Comparison of ENCODE assay signal across 9 cellular contexts in the genomic region with DNA sequence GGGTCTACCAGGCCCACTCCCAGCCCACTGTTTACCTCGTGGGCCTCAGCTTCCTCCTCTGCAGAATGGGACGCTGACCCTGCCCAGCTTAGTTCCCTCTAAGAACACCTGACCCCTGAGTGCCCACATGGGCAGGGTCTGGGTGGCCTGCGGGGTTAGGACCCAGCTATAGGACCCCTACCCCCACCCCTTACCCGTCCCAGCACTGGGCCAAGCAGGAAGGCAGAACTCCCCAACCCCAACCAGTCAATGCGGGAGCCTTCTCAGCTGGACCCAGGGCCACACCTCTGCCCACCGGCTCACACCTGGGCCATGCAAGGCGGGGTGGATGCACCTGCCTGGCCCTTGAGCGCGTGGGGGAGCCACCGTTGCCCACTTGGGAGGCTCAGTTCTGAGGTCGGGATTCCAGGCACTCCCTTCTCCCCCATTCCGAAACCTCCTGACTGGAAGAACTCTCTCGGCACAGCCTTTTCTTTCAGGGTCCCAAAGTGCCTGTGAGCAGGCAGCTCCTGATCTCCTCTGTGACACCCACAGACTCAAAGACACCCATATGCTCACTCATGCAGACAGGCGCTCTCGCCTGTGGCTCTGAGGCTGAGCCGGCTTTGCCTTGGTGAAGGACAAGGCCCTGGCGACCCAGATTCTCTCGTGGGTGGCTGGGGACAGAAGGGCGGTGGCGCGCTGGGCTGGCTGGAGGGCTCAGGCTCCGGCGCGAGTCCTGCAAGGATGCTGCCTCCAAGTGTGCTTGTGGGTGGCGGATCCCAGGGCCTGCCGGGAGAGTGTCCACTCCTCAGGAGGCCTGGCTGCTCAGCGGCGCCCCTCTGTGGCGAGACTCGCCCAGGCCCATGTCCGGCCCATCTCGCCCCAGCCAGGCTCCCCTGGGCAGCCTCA. TPM values are rescaled to one million over a fixed set of nuclear protein-coding genes. Genes with fewer than 3 reads are reported as not detected.
DNase-seq lines count a peak whose midpoint lies in the region; ATAC-seq and TF ChIP-seq lines count a peak whose summit lies in the region.
"Had no signal": no experiment of that assay in that cellular context is flagged by ENCODE, and none has a peak within 500 bp of the region (broad histone marks: within the 10 kb centered on the region; RNA-seq: fewer than 3 reads in every experiment).

No MANE protein-coding gene starts in this region.

- DNase-seq in activated CD8-positive, alpha-beta memory T cell treated with anti-CD3 and anti-CD28 coated beads for 24 hours: peak; percentile 57
- no peak for DNase-seq in activated CD8-positive, alpha-beta memory T cell treated with anti-CD3 and anti-CD28 coated beads, Interleukin-2, amount 50 U/mL, for 4 hours
- DNase-seq in hepatocyte (ENCODE audit: low spot score) (peak; percentile 14), testis (peak; percentile 79), RPMI8226 (no peak), globus pallidus (ENCODE audit: low spot score) (no peak), GM19240 (ENCODE audit: insufficient read length, low spot score) (no peak)

- H3K4me2 ChIP-seq in hepatocyte: no peak overlapping the region

- peaks cover 53% of the 10 kb centered on the region for H3K27me3 ChIP-seq in hepatocyte
- H3K27me3 ChIP-seq in testis: no peaks in the 10 kb centered on the region

- no peaks in the 10 kb centered on the region for H3K9me3 ChIP-seq in hepatocyte (ENCODE audit: low read depth)
- no peaks in the 10 kb centered on the region for H3K9me3 ChIP-seq in testis

- 79% methylated on average over 32 of the region's 32 CpGs for WGBS in hepatocyte (ENCODE audit: low lambda C conversion rate, missing lambda C conversion rate)
- WGBS in testis, 2 donors: 53 to 69% methylated on average over 18 to 23 of the region's 32 CpGs

- H3K4me1 ChIP-seq in hepatocyte (ENCODE audit: insufficient read depth): peaks cover 5% of the 10 kb centered on the region
- H3K4me1 ChIP-seq in testis: peaks cover 5% of the 10 kb centered on the region
- H3K4me1 ChIP-seq: parathyroid adenoma had no signal

- no peaks in the 10 kb centered on the region for H3K9me2 ChIP-seq in hepatocyte (replicated peaks; ENCODE audit: insufficient read depth)

- TF ChIP-seq CTCF in hepatocyte (IDR thresholded peaks at IDR 0.05; ENCODE audit: poor library complexity): peak; percentile 23
- TF ChIP-seq CTCF in testis (IDR thresholded peaks at IDR 0.05): peak in 2 of 3 experiments; percentile 29 to 39

- H3K79me2 ChIP-seq in hepatocyte: no peaks in the 10 kb centered on the region
- H3K79me2 ChIP-seq: parathyroid adenoma had no signal

- H3K36me3 ChIP-seq in hepatocyte (replicated peaks; ENCODE audit: insufficient read depth, low read depth) (no peaks in the 10 kb centered on the region), testis (ENCODE audit: low read depth, missing control alignments) (no peaks in the 10 kb centered on the region)

- TF ChIP-seq POLR2A in testis (IDR thresholded peaks at IDR 0.05): no peak

- no peak overlapping the region for H2AFZ ChIP-seq in hepatocyte

- intact Hi-C loops in testis (cut with DNase I; ENCODE audit: low total_unique reads): no loop called here

- H3K4me3 ChIP-seq in hepatocyte (no peak overlapping the region), testis (peak overlapping the region; percentile 50 to 61)

- no peaks in the 10 kb centered on the region for H4K20me1 ChIP-seq in hepatocyte (ENCODE audit: insufficient read depth, poor library complexity, severe bottlenecking)

- ATAC-seq in SK-N-SH treated with all-trans-retinoic acid at 6 μM for 48 hours: peak; percentile 66

- H3K27ac ChIP-seq in hepatocyte (no peak overlapping the region), testis (no peak overlapping the region)
- H3K27ac ChIP-seq: parathyroid adenoma had no signal

TF ChIP-seq in SK-N-SH treated with all-trans-retinoic acid at 6 μM for 48 hours, 23 proteins besides CTCF, POLR2A, EP300 and RAD21:
- TF ChIP-seq PPARA (CRISPR knock-in tag; IDR thresholded peaks at IDR 0.05; ENCODE audit: borderline replicate concordance) (no peak), ZFP3 (CRISPR knock-in tag; IDR thresholded peaks at IDR 0.05) (no peak)

RNA-seq across cellular contexts. Expression of gene PARP4, which starts 27.9 kb away (rescaled TPM):
- total RNA-seq in hepatocyte (49.5 and 50.7 TPM in 2 replicates), testis (10 to 100 TPM; 37.9 to 43.6 TPM)
- polyA plus RNA-seq in hepatocyte (19.5 and 21.6 TPM in 2 replicates), testis (ENCODE audit: insufficient read depth, low read depth, low replicate concordance) (21.3 TPM)

Comparison
In these comparisons a context has a peak if more than half of its experiments do, and no peak if none do; other contexts are left out.
1. DNase-seq: peak in activated CD8-positive, alpha-beta memory T cell treated with anti-CD3 and anti-CD28 coated beads for 24 hours (single experiment), hepatocyte (single experiment) and testis (single experiment); none in activated CD8-positive, alpha-beta memory T cell treated with anti-CD3 and anti-CD28 coated beads, Interleukin-2, amount 50 U/mL, for 4 hours (single experiment), RPMI8226 (single experiment), globus pallidus (single experiment) and GM19240 (single experiment).